15 cellular contexts compared by ENCODE assay signal in the genomic region with DNA sequence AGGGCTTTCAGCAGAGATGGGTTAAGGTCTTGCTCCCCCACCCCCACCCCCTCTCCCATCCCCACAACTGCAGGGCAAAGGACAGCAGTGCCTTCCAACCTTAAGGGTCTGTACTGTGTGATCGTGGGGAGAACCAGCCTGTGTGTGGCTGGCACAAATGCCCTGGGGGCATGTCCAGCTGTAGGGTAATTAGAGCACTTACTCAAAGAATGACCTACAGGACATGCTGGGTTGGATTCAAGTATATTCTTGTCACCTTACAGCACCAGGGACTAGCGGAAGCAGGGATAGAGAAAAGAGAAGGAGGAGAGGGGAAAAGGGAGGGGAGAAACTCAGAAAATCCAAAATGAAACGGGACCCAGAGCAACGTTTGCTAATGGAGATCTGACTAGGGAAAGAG.
DNase-seq lines count a peak whose midpoint lies in the region; ATAC-seq and TF ChIP-seq lines count a peak whose summit lies in the region.
"Had no signal": no experiment of that assay in that cellular context is flagged by ENCODE, and none has a peak within 500 bp of the region (broad histone marks: within the 10 kb centered on the region; RNA-seq: fewer than 3 reads in every experiment).

No MANE protein-coding gene starts in this region.

- H3K36me3 Mint-ChIP-seq in activated T-helper 1 cell treated with anti-CD3 and anti-CD28 coated beads, Interleukin-12 subunit alpha, Interleukin-12 subunit beta, Interleukin-2, Interleukin-4 antibody, amounts not matched to agents 30 ng/mL and 10 ng/mL and 1 ng/mL, durations not matched to agents 14 hours and 24 hours and 36 hours (ENCODE audit: low read depth): no peaks in the 10 kb centered on the region

- H3K4me1 ChIP-seq in psoas muscle: peaks cover 10% of the 10 kb centered on the region

- peak in 3 of 4 donors; percentile 34 to 68 (median 66) for ATAC-seq in psoas muscle
- ATAC-seq: GM23338 had no signal

- DNase-seq in NCI-H748 (lab: John Stamatoyannopoulos, UW; ENCODE audit: unreplicated experiment): peak; percentile 41
- DNase-seq in NCI-H748 treated with DMSO at 0.1 percent for 48 hours (lab: John Stamatoyannopoulos, UW): no peak
- peak; percentile 17 for DNase-seq in ELF-1 (ENCODE audit: low read depth, low spot score)
- DNase-seq in NCI-H69 (lab: John Stamatoyannopoulos, UW): peak; percentile 28
- no peak for DNase-seq in psoas muscle
- DNase-seq in NCI-H1105 (lab: John Stamatoyannopoulos, UW): no peak
- DNase-seq in activated T-helper 1 cell treated with anti-CD3 and anti-CD28 coated beads, Interleukin-12 subunit alpha, Interleukin-12 subunit beta, Interleukin-2, Interleukin-4 antibody, amounts not matched to agents 30 ng/mL and 10 ng/mL and 1 ng/mL, durations not matched to agents 14 hours and 24 hours and 36 hours (ENCODE audit: low spot score): no peak
- no peak for DNase-seq in cerebellum (ENCODE audit: low spot score)
- DNase-seq: 8988T; AML-193; CD8-positive, alpha-beta memory T cell; DMS53; H7 had no signal

- H3K9me3 Mint-ChIP-seq in activated T-helper 1 cell treated with anti-CD3 and anti-CD28 coated beads, Interleukin-12 subunit alpha, Interleukin-12 subunit beta, Interleukin-2, Interleukin-4 antibody, amounts not matched to agents 30 ng/mL and 10 ng/mL and 1 ng/mL, durations not matched to agents 14 hours and 24 hours and 36 hours: peaks cover 17% of the 10 kb centered on the region

- H3K4me3 ChIP-seq in psoas muscle: no peak overlapping the region
- H3K4me3 ChIP-seq: BLaER1, GM23338 had no signal

- H3K27ac Mint-ChIP-seq in activated T-helper 1 cell treated with anti-CD3 and anti-CD28 coated beads, Interleukin-12 subunit alpha, Interleukin-12 subunit beta, Interleukin-2, Interleukin-4 antibody, amounts not matched to agents 30 ng/mL and 10 ng/mL and 1 ng/mL, durations not matched to agents 14 hours and 24 hours and 36 hours: no peak overlapping the region
- H3K27ac Mint-ChIP-seq: GM23338 had no signal

- no peaks in the 10 kb centered on the region for H3K27me3 ChIP-seq in psoas muscle (ENCODE audit: insufficient read depth in 3 of 3, low read length in 2 of 3)
- H3K27me3 ChIP-seq: BLaER1 had no signal

- TF ChIP-seq CTCF in psoas muscle (IDR thresholded peaks at IDR 0.05): no peak

- 25 to 42% (median 37%) methylated on average over 4 of the region's 4 CpGs for WGBS in psoas muscle, 3 donors

- H3K27me3 Mint-ChIP-seq in activated T-helper 1 cell treated with anti-CD3 and anti-CD28 coated beads, Interleukin-12 subunit alpha, Interleukin-12 subunit beta, Interleukin-2, Interleukin-4 antibody, amounts not matched to agents 30 ng/mL and 10 ng/mL and 1 ng/mL, durations not matched to agents 14 hours and 24 hours and 36 hours (ENCODE audit: insufficient read depth): peaks cover 5% of the 10 kb centered on the region

- H3K27ac ChIP-seq in psoas muscle: no peak overlapping the region
- H3K27ac ChIP-seq: BLaER1 had no signal

- no peak overlapping the region for H3K4me3 Mint-ChIP-seq in activated T-helper 1 cell treated with anti-CD3 and anti-CD28 coated beads, Interleukin-12 subunit alpha, Interleukin-12 subunit beta, Interleukin-2, Interleukin-4 antibody, amounts not matched to agents 30 ng/mL and 10 ng/mL and 1 ng/mL, durations not matched to agents 14 hours and 24 hours and 36 hours
- H3K4me3 Mint-ChIP-seq: CD8-positive, alpha-beta memory T cell; GM23338 had no signal

- no peaks in the 10 kb centered on the region for H3K9me3 ChIP-seq in psoas muscle

- H3K4me1 Mint-ChIP-seq in activated T-helper 1 cell treated with anti-CD3 and anti-CD28 coated beads, Interleukin-12 subunit alpha, Interleukin-12 subunit beta, Interleukin-2, Interleukin-4 antibody, amounts not matched to agents 30 ng/mL and 10 ng/mL and 1 ng/mL, durations not matched to agents 14 hours and 24 hours and 36 hours (ENCODE audit: low read depth): no peaks in the 10 kb centered on the region
- H3K4me1 Mint-ChIP-seq: CD8-positive, alpha-beta memory T cell had no signal

- no peaks in the 10 kb centered on the region for H3K36me3 ChIP-seq in psoas muscle (ENCODE audit: insufficient read depth in 1 of 2, low read depth in 1 of 2)
- H3K36me3 ChIP-seq: BLaER1 had no signal

- intact Hi-C loops in psoas muscle (cut with DNase I): no loop called here
- intact Hi-C loops in activated T-helper 1 cell treated with anti-CD3 and anti-CD28 coated beads, Interleukin-12 subunit alpha, Interleukin-12 subunit beta, Interleukin-2, Interleukin-4 antibody, amounts not matched to agents 30 ng/mL and 10 ng/mL and 1 ng/mL, durations not matched to agents 14 hours and 24 hours and 36 hours (cut with micrococcal nuclease): no loop called here

Comparison
In these comparisons a context has a peak if more than half of its experiments do, and no peak if none do; other contexts are left out.
1. DNase-seq: peak in NCI-H748 (single experiment), ELF-1 (single experiment) and NCI-H69 (single experiment); none in NCI-H748 treated with DMSO at 0.1 percent for 48 hours (single experiment), psoas muscle (0 of 2), NCI-H1105 (single experiment), activated T-helper 1 cell treated with anti-CD3 and anti-CD28 coated beads, Interleukin-12 subunit alpha, Interleukin-12 subunit beta, Interleukin-2, Interleukin-4 antibody, amounts not matched to agents 30 ng/mL and 10 ng/mL and 1 ng/mL, durations not matched to agents 14 hours and 24 hours and 36 hours (single experiment) and cerebellum (single experiment).